20 cellular contexts compared by ENCODE assay signal in the genomic region with DNA sequence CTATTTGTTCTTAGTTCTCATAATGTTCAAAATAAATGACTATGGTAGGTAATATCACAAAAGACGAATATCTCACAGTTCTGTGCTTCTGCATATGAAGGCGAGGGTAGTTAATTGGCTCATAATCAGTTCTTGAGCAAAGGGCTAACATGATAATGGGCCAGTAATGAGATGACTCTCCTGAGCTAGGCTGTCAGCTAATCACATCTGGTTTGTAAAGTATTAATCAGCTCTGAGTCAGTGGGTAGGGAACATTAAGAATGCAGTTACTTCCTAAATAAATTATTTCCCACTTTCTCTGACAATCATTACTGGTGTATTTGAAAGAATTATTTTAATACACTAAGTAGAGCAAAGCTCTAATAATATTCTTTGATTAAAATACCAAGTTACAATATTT.
DNase-seq lines count a peak whose midpoint lies in the region; TF ChIP-seq lines count a peak whose summit lies in the region.
"Had no signal": no experiment of that assay in that cellular context is flagged by ENCODE, and none has a peak within 500 bp of the region (broad histone marks: within the 10 kb centered on the region; RNA-seq: fewer than 3 reads in every experiment).

No MANE protein-coding gene starts in this region.

- no peak overlapping the region for H3K4me2 ChIP-seq in osteoblast (ENCODE audit: insufficient read depth, low read length)
- H3K4me2 ChIP-seq: BLaER1 had no signal

- H3K4me1 ChIP-seq in osteoblast (ENCODE audit: insufficient read depth, low read length), result no peaks in the 10 kb centered on the region
- H3K4me1 ChIP-seq: BLaER1, lower lobe of right lung had no signal

- no peak overlapping the region for H2AFZ ChIP-seq in osteoblast (ENCODE audit: low read length)

- H3K36me3 Mint-ChIP-seq in chondrocyte (ENCODE audit: low read depth), result peaks cover 3% of the 10 kb centered on the region

- TF ChIP-seq CTCF in epithelial cell of esophagus (IDR thresholded peaks at IDR 0.05; ENCODE audit: insufficient read depth, low read depth, low read length, missing control alignments) (no peak), osteoblast (IDR thresholded peaks at IDR 0.05; ENCODE audit: extremely low read depth, low read depth, low read length) (no peak), chondrocyte (IDR thresholded peaks at IDR 0.05) (no peak), coronary artery (IDR thresholded peaks at IDR 0.05) (no peak)

- H3K4me3 ChIP-seq in epithelial cell of esophagus (ENCODE audit: low read length) (no peak overlapping the region), osteoblast (ENCODE audit: insufficient read depth, low read length) (no peak overlapping the region), coronary artery (no peak overlapping the region)
- H3K4me3 ChIP-seq: BLaER1, lower lobe of right lung, ovary had no signal

- no peak overlapping the region for H3K27ac Mint-ChIP-seq in chondrocyte (ENCODE audit: unreplicated experiment)
- H3K27ac Mint-ChIP-seq: activated CD4-positive, alpha-beta memory T cell treated with anti-CD3 and anti-CD28 coated beads, Interleukin-2, amount 10 ng/mL, durations not matched to agents 7 days and 5 days; activated naive CD4-positive, alpha-beta T cell treated with anti-CD3 and anti-CD28 coated beads, Interleukin-2, amount 50 U/mL, for 72 hours had no signal

- no peaks in the 10 kb centered on the region for H3K27me3 Mint-ChIP-seq in chondrocyte (ENCODE audit: low read depth)
- H3K27me3 Mint-ChIP-seq: activated CD4-positive, alpha-beta memory T cell treated with anti-CD3 and anti-CD28 coated beads, Interleukin-2, amount 10 ng/mL, durations not matched to agents 7 days and 5 days had no signal

- H3K79me2 ChIP-seq in osteoblast (ENCODE audit: insufficient read depth, low read length), result no peaks in the 10 kb centered on the region

- H3K4me1 Mint-ChIP-seq in chondrocyte (ENCODE audit: low read depth), result no peaks in the 10 kb centered on the region
- H3K4me1 Mint-ChIP-seq: activated CD4-positive, alpha-beta memory T cell treated with anti-CD3 and anti-CD28 coated beads, Interleukin-2, amount 10 ng/mL, durations not matched to agents 7 days and 5 days had no signal

- no peaks in the 10 kb centered on the region for H3K36me3 ChIP-seq in osteoblast (ENCODE audit: insufficient read depth, low read length)
- H3K36me3 ChIP-seq: BLaER1, lower lobe of right lung, ovary, WERI-Rb-1 had no signal

- H3K27me3 ChIP-seq in osteoblast (ENCODE audit: insufficient read depth, low read length), result no peaks in the 10 kb centered on the region
- H3K27me3 ChIP-seq: BLaER1, ovary had no signal

- no peak overlapping the region for H3K4me3 Mint-ChIP-seq in chondrocyte (ENCODE audit: unreplicated experiment)
- H3K4me3 Mint-ChIP-seq: activated CD4-positive, alpha-beta memory T cell treated with anti-CD3 and anti-CD28 coated beads, Interleukin-2, amount 10 ng/mL, durations not matched to agents 7 days and 5 days; activated T-cell treated with anti-CD3 and anti-CD28 coated beads, Interleukin-2, amount 50 U/mL, for 4 hours had no signal

- no peak overlapping the region for H3K27ac ChIP-seq in osteoblast (ENCODE audit: low read depth, low read length)
- no peak overlapping the region for H3K27ac ChIP-seq in coronary artery
- H3K27ac ChIP-seq: BLaER1, lower lobe of right lung, ovary, WERI-Rb-1 had no signal

- H3K9me3 ChIP-seq in osteoblast (ENCODE audit: low read depth, low read length), result no peaks in the 10 kb centered on the region
- H3K9me3 ChIP-seq: BLaER1, ovary had no signal

- peaks cover 12% of the 10 kb centered on the region for H3K9me3 Mint-ChIP-seq in chondrocyte (ENCODE audit: low read depth)
- H3K9me3 Mint-ChIP-seq: activated CD4-positive, alpha-beta memory T cell treated with anti-CD3 and anti-CD28 coated beads, Interleukin-2, amount 10 ng/mL, durations not matched to agents 7 days and 5 days had no signal

- H4K20me1 ChIP-seq in osteoblast (ENCODE audit: insufficient read depth, low read length), result no peaks in the 10 kb centered on the region
- H4K20me1 ChIP-seq: BLaER1 had no signal

- DNase-seq in GM03348 (ENCODE audit: low spot score) (peak; percentile 37), NCI-H82 treated with DMSO at 0.1 percent for 48 hours (lab: John Stamatoyannopoulos, UW; ENCODE audit: unreplicated experiment) (peak; percentile 82), epithelial cell of esophagus (ENCODE audit: low read depth) (peak; percentile 90), osteoblast (ENCODE audit: insufficient read length, low spot score, missing footprints) (peak; percentile 52), chondrocyte (ENCODE audit: low spot score) (no peak), SHP77 treated with DMSO at 0.1 percent for 48 hours (lab: John Stamatoyannopoulos, UW) (no peak), coronary artery (ENCODE audit: low spot score) (no peak)
- DNase-seq: activated CD4-positive, alpha-beta memory T cell treated with anti-CD3 and anti-CD28 coated beads, Interleukin-2, amount 10 ng/mL, durations not matched to agents 7 days and 5 days; activated T-cell treated with anti-CD3 and anti-CD28 coated beads, Interleukin-2, amount 50 U/mL, for 4 hours; effector CD4-positive, alpha-beta T cell; foreskin melanocyte; lower lobe of right lung; ovary; RPMI8226; small intestine; stimulated activated CD4-positive, alpha-beta T cell treated with anti-CD3 and anti-CD28 coated beads, Interleukin-4, amount 100 ng/mL, for 24 hours; stimulated activated CD8-positive, alpha-beta memory T cell treated with anti-CD3 and anti-CD28 coated beads, Interleukin-4, amount 100 ng/mL, for 48 hours; WERI-Rb-1 had no signal

Comparison
In these comparisons a context has a peak if more than half of its experiments do, and no peak if none do; other contexts are left out.
1. DNase-seq: peak in GM03348 (single experiment), NCI-H82 treated with DMSO at 0.1 percent for 48 hours (single experiment), epithelial cell of esophagus (single experiment) and osteoblast (single experiment); none in chondrocyte (single experiment), SHP77 treated with DMSO at 0.1 percent for 48 hours (single experiment) and coronary artery (single experiment).